In the genomic region with DNA sequence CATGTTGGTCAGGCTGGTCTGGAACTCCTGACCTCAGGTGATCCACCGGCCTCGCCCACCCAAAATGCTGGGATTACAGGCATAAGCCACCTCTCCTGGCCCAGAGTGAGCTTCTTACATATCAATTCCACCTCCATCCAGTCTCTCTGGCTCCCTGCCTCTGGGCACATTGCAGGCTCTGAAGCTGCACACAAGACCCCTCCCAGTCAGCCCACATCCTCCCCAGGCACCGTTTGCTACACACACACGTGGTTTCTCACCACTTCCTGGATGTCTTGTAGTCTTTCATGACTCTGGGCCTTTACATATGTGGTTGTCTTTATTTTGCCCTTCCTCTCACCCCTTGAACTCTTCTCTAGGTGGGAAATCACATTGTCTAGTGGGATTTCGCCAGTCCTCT, we compare ENCODE assay signal across 8 cellular contexts.
DNase-seq lines count a peak whose midpoint lies in the region; ATAC-seq and TF ChIP-seq lines count a peak whose summit lies in the region.

No MANE protein-coding gene starts in this region.

- peak; percentile 99 for ATAC-seq in GM18909 (IDR thresholded peaks at IDR 0.05; ENCODE audit: poor library complexity, unreplicated experiment)
- ATAC-seq in HG03064 (IDR thresholded peaks at IDR 0.05; ENCODE audit: low read depth, unreplicated experiment), result peak; percentile 97

- H3K36me3 Mint-ChIP-seq in activated naive CD4-positive, alpha-beta T cell treated with anti-CD3 and anti-CD28 coated beads, Interleukin-2, amount 10 ng/mL, durations not matched to agents 7 days and 5 days, result peaks cover 22% of the 10 kb centered on the region
- H3K36me3 Mint-ChIP-seq in progenitor cell of endocrine pancreas (ENCODE audit: insufficient read depth) (no peaks in the 10 kb centered on the region), Calu3 (ENCODE audit: insufficient read depth, unreplicated experiment) (no peaks in the 10 kb centered on the region)

- H3K4me3 Mint-ChIP-seq in activated naive CD4-positive, alpha-beta T cell treated with anti-CD3 and anti-CD28 coated beads, Interleukin-2, amount 10 ng/mL, durations not matched to agents 7 days and 5 days, result peak overlapping the region; percentile 55
- H3K4me3 Mint-ChIP-seq in progenitor cell of endocrine pancreas (ENCODE audit: low read depth), result no peak overlapping the region
- H3K4me3 Mint-ChIP-seq in Calu3 (ENCODE audit: low read depth, unreplicated experiment), result no peak overlapping the region

- no peaks in the 10 kb centered on the region for H3K27me3 Mint-ChIP-seq in activated naive CD4-positive, alpha-beta T cell treated with anti-CD3 and anti-CD28 coated beads, Interleukin-2, amount 10 ng/mL, durations not matched to agents 7 days and 5 days
- no peaks in the 10 kb centered on the region for H3K27me3 Mint-ChIP-seq in progenitor cell of endocrine pancreas
- H3K27me3 Mint-ChIP-seq in Calu3 (ENCODE audit: unreplicated experiment), result no peaks in the 10 kb centered on the region

- H3K27ac Mint-ChIP-seq in activated naive CD4-positive, alpha-beta T cell treated with anti-CD3 and anti-CD28 coated beads, Interleukin-2, amount 10 ng/mL, durations not matched to agents 7 days and 5 days, result peak overlapping the region; percentile 75
- no peak overlapping the region for H3K27ac Mint-ChIP-seq in progenitor cell of endocrine pancreas
- no peak overlapping the region for H3K27ac Mint-ChIP-seq in Calu3 (ENCODE audit: unreplicated experiment)

- no peaks in the 10 kb centered on the region for H3K36me3 ChIP-seq in neutrophil

- peak overlapping the region; percentile 10 to 18 for H3K4me3 ChIP-seq in neutrophil (ENCODE audit: low read depth in 1 of 2, low read length in 1 of 2)

- BruUV-seq in Calu3 (replicated peaks; lab: Mats Ljungman, UMichigan), result no TSS peak

- CTCF ChIA-PET in activated naive CD4-positive, alpha-beta T cell treated with anti-CD3 and anti-CD28 coated beads, Interleukin-2, amount 10 ng/mL, durations not matched to agents 7 days and 5 days (lab: Charles Lee), result interaction anchor here (1.0 to 1.4 kb wide), 3 partner anchors 40 to 94 kb away, joined by 3 to 6 read pairs (median 3); no protein-coding TSS in a partner anchor
- CTCF ChIA-PET in Calu3 (lab: Charles Lee), result interaction anchor here (0.8 kb wide), 1 partner anchor 240 kb away, joined by 3 read pairs; no protein-coding TSS in a partner anchor

- H3K27me3 ChIP-seq in neutrophil, result peaks cover 11% of the 10 kb centered on the region

- peaks cover 47 to 59% of the 10 kb centered on the region in 2 experiments for H3K4me1 ChIP-seq in neutrophil (ENCODE audit: control insufficient read depth in 1 of 2, insufficient read depth in 1 of 2, low read depth in 1 of 2, low read length in 1 of 2)

- DNase-seq in SKM-1 (lab: John Stamatoyannopoulos, UW; ENCODE audit: unreplicated experiment) (peak; percentile 94), progenitor cell of endocrine pancreas (ENCODE audit: low spot score, unreplicated experiment) (no peak), ecto neural progenitor cell (ENCODE audit: low spot score) (no peak), Calu3 (no peak)
- peak; percentile 93 for DNase-seq in activated naive CD4-positive, alpha-beta T cell treated with anti-CD3 and anti-CD28 coated beads, Interleukin-2, amount 10 ng/mL, durations not matched to agents 7 days and 5 days

- TF ChIP-seq CTCF in neutrophil (IDR thresholded peaks at IDR 0.05) (no peak), progenitor cell of endocrine pancreas (IDR thresholded peaks at IDR 0.05; ENCODE audit: unreplicated experiment) (no peak), Calu3 (IDR thresholded peaks at IDR 0.05; ENCODE audit: unreplicated experiment) (no peak)

- peak overlapping the region; percentile 94 for H3K27ac ChIP-seq in neutrophil

- no peaks in the 10 kb centered on the region for H3K9me3 ChIP-seq in neutrophil

- H3K9me3 Mint-ChIP-seq in activated naive CD4-positive, alpha-beta T cell treated with anti-CD3 and anti-CD28 coated beads, Interleukin-2, amount 10 ng/mL, durations not matched to agents 7 days and 5 days, result peaks cover 17% of the 10 kb centered on the region
- peaks cover 3% of the 10 kb centered on the region for H3K9me3 Mint-ChIP-seq in progenitor cell of endocrine pancreas (ENCODE audit: low read depth)
- no peaks in the 10 kb centered on the region for H3K9me3 Mint-ChIP-seq in Calu3 (ENCODE audit: low read depth, unreplicated experiment)

- intact Hi-C loops in Calu3 (cut with micrococcal nuclease; ENCODE audit: unreplicated experiment), result loop anchor here (10.0 kb wide), 1 partner anchor 304 kb away; no protein-coding TSS in a partner anchor

- peaks cover 75% of the 10 kb centered on the region for H3K4me1 Mint-ChIP-seq in activated naive CD4-positive, alpha-beta T cell treated with anti-CD3 and anti-CD28 coated beads, Interleukin-2, amount 10 ng/mL, durations not matched to agents 7 days and 5 days
- H3K4me1 Mint-ChIP-seq in progenitor cell of endocrine pancreas (ENCODE audit: low read depth) (no peaks in the 10 kb centered on the region), Calu3 (ENCODE audit: low read depth, unreplicated experiment) (peaks cover 8% of the 10 kb centered on the region)

Comparison
In these comparisons a context has a peak if more than half of its experiments do, and no peak if none do; other contexts are left out.
1. DNase-seq: peak in SKM-1 (single experiment) and activated naive CD4-positive, alpha-beta T cell treated with anti-CD3 and anti-CD28 coated beads, Interleukin-2, amount 10 ng/mL, durations not matched to agents 7 days and 5 days (single experiment); none in progenitor cell of endocrine pancreas (single experiment), ecto neural progenitor cell (single experiment) and Calu3 (single experiment).